Comparison of ENCODE assay signal across 19 cellular contexts in the genomic region with DNA sequence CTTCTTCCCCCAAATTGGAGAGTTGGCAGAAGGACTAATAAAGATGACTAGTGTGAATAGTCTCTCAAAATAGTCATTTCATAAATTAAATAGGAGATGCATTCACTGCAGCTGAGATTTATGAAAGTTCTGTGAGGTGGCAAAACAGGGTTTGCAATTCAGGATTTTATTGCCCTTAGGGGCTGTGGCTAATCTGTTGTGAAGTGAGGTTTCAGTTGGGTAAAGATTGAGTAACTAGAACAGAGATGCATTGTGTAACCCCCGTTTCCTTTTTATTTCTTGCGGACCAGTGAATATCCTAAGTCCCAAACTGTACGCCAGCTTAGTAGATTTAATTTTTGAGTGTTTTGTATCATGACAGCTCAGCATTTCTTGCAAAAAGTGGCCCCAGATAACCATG. TPM values are rescaled to one million over a fixed set of nuclear protein-coding genes. Genes with fewer than 3 reads are reported as not detected.
DNase-seq lines count a peak whose midpoint lies in the region; ATAC-seq and TF ChIP-seq lines count a peak whose summit lies in the region.
"Had no signal": no experiment of that assay in that cellular context is flagged by ENCODE, and none has a peak within 500 bp of the region (broad histone marks: within the 10 kb centered on the region; RNA-seq: fewer than 3 reads in every experiment).

No MANE protein-coding gene starts in this region.

- no peak for TF ChIP-seq CTCF in PC-9 (conservative IDR thresholded peaks at IDR 0.05)
- TF ChIP-seq CTCF in dorsolateral prefrontal cortex (IDR thresholded peaks at IDR 0.05 in 54 of 56, conservative IDR thresholded peaks at IDR 0.05 in 2 of 56; ENCODE audit: low read depth in 1 of 56, partially characterized antibody in 56 of 56): no peak

- peaks cover 34 to 100% (median 88%) of the 10 kb centered on the region in 10 experiments for H3K4me1 ChIP-seq in BLaER1 treated with 17β-estradiol and CSF1 and Interleukin-3, amounts not matched to agents 10 nM and 100 nM
- H3K4me1 ChIP-seq in PC-9 (replicated peaks; ENCODE audit: insufficient read depth): peaks cover 63% of the 10 kb centered on the region
- H3K4me1 ChIP-seq: vagina had no signal

- DNase-seq in PC-9 (peak in 1 of 2 experiments; percentile 83), dorsolateral prefrontal cortex (no peak), midbrain (lab: John Stamatoyannopoulos, UW) (peak; percentile 14), immature natural killer cell (no peak), T-helper 2 cell (no peak)
- DNase-seq: activated T-cell treated with anti-CD3 and anti-CD28 coated beads, Interleukin-2, amount 50 U/mL, for 24 hours; DMS53; NCI-H1436; NCI-H524; occipital lobe; SHP77 treated with DMSO at 0.1 percent for 48 hours; stimulated activated CD8-positive, alpha-beta memory T cell treated with anti-CD3 and anti-CD28 coated beads, Interleukin-4, amount 100 ng/mL, for 48 hours; WERI-Rb-1 had no signal

- H3K9me3 Mint-ChIP-seq in immature natural killer cell: no peaks in the 10 kb centered on the region
- H3K9me3 Mint-ChIP-seq: activated T-cell treated with anti-CD3 and anti-CD28 coated beads, Interleukin-2, amount 50 U/mL, for 24 hours had no signal

- no TSS peak for BruUV-seq in PC-9 (replicated peaks; lab: Mats Ljungman, UMichigan)

- no peaks in the 10 kb centered on the region for H3K79me2 ChIP-seq in PC-9 (ENCODE audit: low read depth)
- H3K79me2 ChIP-seq: hepatocyte had no signal

- H3K36me3 ChIP-seq in BLaER1 treated with 17β-estradiol and CSF1 and Interleukin-3, amounts not matched to agents 10 nM and 100 nM: peaks cover 0 to 30% (median 15%) of the 10 kb centered on the region in 11 experiments; a peak in 15 of 22 replicates
- no peaks in the 10 kb centered on the region for H3K36me3 ChIP-seq in PC-9 (ENCODE audit: low read depth)
- H3K36me3 ChIP-seq: vagina, WERI-Rb-1 had no signal

- peak overlapping the region in 9 of 11 experiments; percentile 15 to 63 (median 58); a peak in 15 of 22 replicates for H3K9ac ChIP-seq in BLaER1 treated with 17β-estradiol and CSF1 and Interleukin-3, amounts not matched to agents 10 nM and 100 nM

- H3K27me3 Mint-ChIP-seq in immature natural killer cell (ENCODE audit: low read depth in 3 of 3): peaks cover 0 to 4% (median 0%) of the 10 kb centered on the region in 3 donors
- H3K27me3 Mint-ChIP-seq: activated T-cell treated with anti-CD3 and anti-CD28 coated beads, Interleukin-2, amount 50 U/mL, for 24 hours had no signal

- H3F3A ChIP-seq in PC-9 (ENCODE audit: insufficient read depth, low read depth): peaks cover 29% of the 10 kb centered on the region; the same call in 1 of the 2 replicates

- CTCF ChIA-PET in PC-9 (lab: Charles Lee): no interaction called here

- no peaks in the 10 kb centered on the region for H3K9me2 ChIP-seq in PC-9 (ENCODE audit: insufficient read depth)

- H3K36me3 Mint-ChIP-seq in immature natural killer cell: no peaks in the 10 kb centered on the region

- no peaks in the 10 kb centered on the region for H4K20me1 ChIP-seq in BLaER1 treated with 17β-estradiol and CSF1 and Interleukin-3, amounts not matched to agents 10 nM and 100 nM
- no peaks in the 10 kb centered on the region for H4K20me1 ChIP-seq in PC-9 (ENCODE audit: insufficient read depth)

- H2AFZ ChIP-seq in PC-9: no peak overlapping the region
- H2AFZ ChIP-seq: hepatocyte had no signal

- intact Hi-C loops in PC-9 (cut with micrococcal nuclease; ENCODE audit: unreplicated experiment): loop anchor here (5.0 kb wide), 2 partner anchors 77 to 158 kb away; no protein-coding TSS in a partner anchor
- intact Hi-C loops in dorsolateral prefrontal cortex (cut with DNase I): loop anchor here in 1 of 2 donors (2.0 to 10.0 kb wide), 2 partner anchors 44 to 400 kb away; partner anchors contain the start of gene SAP30

- H3K4me3 Mint-ChIP-seq in immature natural killer cell: no peak overlapping the region
- H3K4me3 Mint-ChIP-seq: activated T-cell treated with anti-CD3 and anti-CD28 coated beads, Interleukin-2, amount 50 U/mL, for 24 hours had no signal

- POLR2A ChIA-PET in PC-9 (lab: Charles Lee; ENCODE audit: unreplicated experiment): no interaction called here

- H3K4me1 Mint-ChIP-seq in immature natural killer cell: no peaks in the 10 kb centered on the region

- H3K27ac ChIP-seq in BLaER1 treated with 17β-estradiol and CSF1 and Interleukin-3, amounts not matched to agents 10 nM and 100 nM: peak overlapping the region in 10 of 11 experiments; percentile 48 to 81 (median 76); a peak in 20 of 22 replicates
- H3K27ac ChIP-seq in PC-9 (peak overlapping the region; percentile 58), dorsolateral prefrontal cortex (peak overlapping the region in 56 of 59 donors; percentile 16 to 89 (median 77))
- H3K27ac ChIP-seq: hepatocyte, WERI-Rb-1 had no signal

- H3K27me3 ChIP-seq in BLaER1 treated with 17β-estradiol and CSF1 and Interleukin-3, amounts not matched to agents 10 nM and 100 nM: no peaks in the 10 kb centered on the region
- H3K27me3 ChIP-seq in PC-9 (ENCODE audit: insufficient read depth, low read depth) (no peaks in the 10 kb centered on the region), dorsolateral prefrontal cortex (no peaks in the 10 kb centered on the region)
- H3K27me3 ChIP-seq: hepatocyte, vagina had no signal

- H3K4me2 ChIP-seq in BLaER1 treated with 17β-estradiol and CSF1 and Interleukin-3, amounts not matched to agents 10 nM and 100 nM: peak overlapping the region in 10 of 11 experiments; percentile 12 to 78 (median 70); a peak in 18 of 22 replicates
- H3K4me2 ChIP-seq in PC-9: peak overlapping the region; percentile 70
- H3K4me2 ChIP-seq: hepatocyte had no signal

- no peak for ATAC-seq in GM19328 (IDR thresholded peaks at IDR 0.05; ENCODE audit: unreplicated experiment)
- ATAC-seq in HG03280 (IDR thresholded peaks at IDR 0.05; ENCODE audit: unreplicated experiment): no peak

- H3K9me3 ChIP-seq in BLaER1 treated with 17β-estradiol and CSF1 and Interleukin-3, amounts not matched to agents 10 nM and 100 nM (replicated peaks in 1 of 11): no peaks in the 10 kb centered on the region
- no peaks in the 10 kb centered on the region for H3K9me3 ChIP-seq in PC-9 (ENCODE audit: insufficient read depth, low read depth)
- H3K9me3 ChIP-seq: vagina had no signal

- H3K4me3 ChIP-seq in BLaER1 treated with 17β-estradiol and CSF1 and Interleukin-3, amounts not matched to agents 10 nM and 100 nM: no peak overlapping the region; a peak in 1 of 20 replicates
- H3K4me3 ChIP-seq in PC-9 (peak overlapping the region; percentile 22; the same call in 1 of the 2 replicates), dorsolateral prefrontal cortex (peak overlapping the region in 3 of 59 donors; percentile 38 to 58 (median 49))
- H3K4me3 ChIP-seq: hepatocyte, vagina had no signal

- H3K27ac Mint-ChIP-seq in immature natural killer cell: no peak overlapping the region
- H3K27ac Mint-ChIP-seq: activated T-cell treated with anti-CD3 and anti-CD28 coated beads, Interleukin-2, amount 50 U/mL, for 24 hours had no signal

RNA-seq across cellular contexts. Expression of gene SCRG1, which starts 16.2 kb away (rescaled TPM):
- total RNA-seq in PC-9 (2021): not detected in 2 replicates
- 10 to 100 TPM; 10.1 to 68.8 (median 28.2) TPM for total RNA-seq in dorsolateral prefrontal cortex
- under 1 TPM in 1 of 3 donors, not detected in 2; 0.04 TPM for polyA plus RNA-seq in immature natural killer cell
- total RNA-seq: lung microvascular endothelial cell had no signal

RNA-seq across cellular contexts. Expression of gene SAP30, which starts 44.3 kb away (rescaled TPM):
- total RNA-seq in PC-9 (2021): 8.0 and 11.4 TPM in 2 replicates
- 10 to 100 TPM; 15.2 to 36.3 (median 25.7) TPM for total RNA-seq in dorsolateral prefrontal cortex
- polyA plus RNA-seq in immature natural killer cell: 1 to 10 TPM; 2.0 to 3.5 (median 3.5) TPM

Comparison
In these comparisons a context has a peak if more than half of its experiments do, and no peak if none do; other contexts are left out.
1. RNA of gene SCRG1, which starts 16.2 kb away (total RNA-seq): 10.1 to 68.8 TPM in dorsolateral prefrontal cortex; not detected in PC-9; every median in the first group is over 10 times any median in the second.
2. Peak in every context shown above with its lines, with median percentiles within 50 percentile points of each other: H3K27ac ChIP-seq.